In the genomic region with DNA sequence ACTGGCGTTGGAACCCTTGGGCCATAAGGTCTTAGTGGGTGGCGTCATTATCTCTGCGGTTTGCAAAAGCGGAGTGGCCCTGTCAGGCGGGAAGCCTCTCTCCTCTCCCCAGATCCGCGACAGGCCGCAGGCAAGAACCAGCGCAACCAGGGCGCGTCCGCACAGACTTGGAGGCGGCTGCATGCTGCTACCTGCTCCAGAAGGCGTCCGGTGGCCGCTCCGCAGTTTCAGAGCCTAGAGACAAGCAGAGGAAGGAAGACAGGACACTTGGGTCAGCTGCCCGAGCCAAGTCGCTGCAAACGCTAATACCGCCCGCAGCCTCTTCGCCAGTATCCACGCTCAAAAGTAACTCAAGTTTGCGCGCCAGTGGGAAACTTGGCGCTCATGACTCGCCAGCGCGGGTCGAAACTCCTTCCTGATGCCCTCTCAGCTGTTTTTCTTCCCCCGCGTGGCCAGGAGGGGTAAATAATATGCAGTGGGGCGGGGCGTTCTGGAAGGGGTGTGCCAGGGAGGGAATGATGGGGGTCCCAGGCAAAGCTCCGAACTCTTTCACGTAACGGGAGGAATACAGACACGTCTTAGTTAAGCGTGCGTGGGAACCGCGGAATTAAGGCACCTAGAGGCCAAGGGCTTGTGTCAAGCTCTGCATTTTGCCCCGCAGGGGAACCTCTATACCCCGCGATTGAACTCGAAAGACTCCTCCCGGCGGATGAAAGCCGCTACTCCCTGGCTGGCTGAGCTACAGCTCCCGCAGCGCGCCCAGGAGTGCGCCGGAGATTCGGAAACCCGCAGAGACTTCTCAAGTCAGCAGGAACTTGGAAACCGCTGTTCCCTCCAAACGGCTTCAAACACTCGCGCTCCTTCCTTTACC, we compare ENCODE assay signal across 9 cellular contexts. TPM values are rescaled to one million over a fixed set of nuclear protein-coding genes. Genes with fewer than 3 reads are reported as not detected.
DNase-seq lines count a peak whose midpoint lies in the region; ATAC-seq and TF ChIP-seq lines count a peak whose summit lies in the region.
"Had no signal": no experiment of that assay in that cellular context is flagged by ENCODE, and none has a peak within 500 bp of the region (broad histone marks: within the 10 kb centered on the region; RNA-seq: fewer than 3 reads in every experiment).

A gene (minus strand): TSS at position 441 of the 871 bp plus-strand sequence. CDS start 258 bp downstream, at position 183.

- no peaks in the 10 kb centered on the region for H3K79me2 ChIP-seq in ACC112 (ENCODE audit: control insufficient read depth, insufficient read depth, low read length, unreplicated experiment)

- ATAC-seq in GM18868 (IDR thresholded peaks at IDR 0.05; ENCODE audit: unreplicated experiment) (peak; percentile 58), WTC11 (peak; percentile 64), HG02840 (IDR thresholded peaks at IDR 0.05; ENCODE audit: low FRiP score, unreplicated experiment) (no peak)
- ATAC-seq: HCT116 had no signal

- no peak within 1 kb of the TSS for H3K4me3 Mint-ChIP-seq in WTC11

- peak; percentile 65 for DNase-seq in WTC11 (ENCODE audit: low spot score)
- peak; percentile 55 for DNase-seq in globus pallidus (ENCODE audit: low spot score)
- DNase-seq in AML-193 (lab: John Stamatoyannopoulos, UW), result no peak
- no peak for DNase-seq in NCI-H1436 (lab: John Stamatoyannopoulos, UW)

- peaks cover 37% of the 10 kb centered on the region for H3K36me3 Mint-ChIP-seq in WTC11

- CTCF ChIA-PET in WTC11 (lab: Charles Lee), result interaction anchor here (0.6 to 3.4 kb wide), 8 partner anchors 8 to 1430 kb away, joined by 3 to 24 read pairs (median 4); no protein-coding TSS in a partner anchor

- peaks cover 3% of the 10 kb centered on the region; the same call in 1 of the 2 replicates for H3K27me3 Mint-ChIP-seq in WTC11 (ENCODE audit: low read depth)

- peak within 1 kb of the TSS; percentile 79 for H3K4me3 ChIP-seq in ACC112 (ENCODE audit: low read depth, low read length)
- H3K4me3 ChIP-seq in neuron (ENCODE audit: low read length), result peak within 1 kb of the TSS; percentile 55

- H3K4me1 Mint-ChIP-seq in WTC11, result peaks cover 56% of the 10 kb centered on the region

- H2AFZ ChIP-seq in ACC112 (ENCODE audit: low read length, unreplicated experiment) (peak within 1 kb of the TSS; percentile 87), neuron (ENCODE audit: low read depth, low read length) (peak within 1 kb of the TSS; percentile 11)

- no peaks in the 10 kb centered on the region for H3K9me3 Mint-ChIP-seq in WTC11

- no peak within 1 kb of the TSS for H3K27ac ChIP-seq in ACC112 (ENCODE audit: low read depth, low read length)

- H3K36me3 ChIP-seq in ACC112 (ENCODE audit: insufficient read depth, low read length) (no peaks in the 10 kb centered on the region), neuron (ENCODE audit: insufficient read depth, low read length) (no peaks in the 10 kb centered on the region)

- POLR2A ChIA-PET in WTC11 (lab: Charles Lee), result interaction anchor here (0.8 to 1.5 kb wide), 4 partner anchors 10 to 202 kb away, joined by 3 read pairs; no protein-coding TSS in a partner anchor

- H3K27me3 ChIP-seq in ACC112 (ENCODE audit: insufficient read depth, low read length) (peaks cover 29% of the 10 kb centered on the region; the same call in 1 of the 2 replicates), neuron (ENCODE audit: insufficient read depth, low read length) (no peaks in the 10 kb centered on the region)

- H3K27ac Mint-ChIP-seq in WTC11, result peak within 1 kb of the TSS; percentile 48; the same call in 1 of the 2 replicates

- TF ChIP-seq CTCF in WTC11 (IDR thresholded peaks at IDR 0.05), result no peak

- peaks cover 3% of the 10 kb centered on the region for H3K9me3 ChIP-seq in neuron (ENCODE audit: low read length)

- no peaks in the 10 kb centered on the region for H3K4me1 ChIP-seq in ACC112 (ENCODE audit: control insufficient read depth, insufficient read depth, low read length, unreplicated experiment)
- peaks cover 3% of the 10 kb centered on the region for H3K4me1 ChIP-seq in neuron (ENCODE audit: insufficient read depth, low read length)

TF ChIP-seq in WTC11, 78 proteins besides CTCF, POLR2A, EP300 and RAD21:
- TF ChIP-seq ZNF423 (CRISPR knock-in tag; IDR thresholded peaks at IDR 0.05) (peak; percentile 95), TP53 (CRISPR knock-in tag; IDR thresholded peaks at IDR 0.05) (0 out of 2 replicates have a peak, but pooled peaks have one; percentile 11), CREM (CRISPR knock-in tag; IDR thresholded peaks at IDR 0.05) (0 out of 2 replicates have a peak, but pooled peaks have one; percentile 28), NR3C1 (CRISPR knock-in tag; conservative IDR thresholded peaks at IDR 0.05; ENCODE audit: low read depth) (no peak), SP1 (CRISPR knock-in tag; conservative IDR thresholded peaks at IDR 0.05) (peak; percentile 2)
- TF ChIP-seq, protein P1, sequence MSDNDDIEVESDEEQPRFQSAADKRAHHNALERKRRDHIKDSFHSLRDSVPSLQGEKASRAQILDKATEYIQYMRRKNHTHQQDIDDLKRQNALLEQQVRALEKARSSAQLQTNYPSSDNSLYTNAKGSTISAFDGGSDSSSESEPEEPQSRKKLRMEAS (CRISPR knock-in tag; IDR thresholded peaks at IDR 0.05), result peak; percentile 21; the same call in 1 of the 2 replicates

RNA-seq across cellular contexts. Expression of the gene that starts here (rescaled TPM):
- 55.8 to 142 TPM (median 142 TPM) in 3 replicates for total RNA-seq in WTC11 (2021)

Comparison
In these comparisons a context has a peak if more than half of its experiments do, and no peak if none do; other contexts are left out.
1. DNase-seq: peak in WTC11 (single experiment) and globus pallidus (single experiment); none in AML-193 (0 of 2) and NCI-H1436 (single experiment).